Comparison of ENCODE assay signal across 1 cellular context in the genomic region with DNA sequence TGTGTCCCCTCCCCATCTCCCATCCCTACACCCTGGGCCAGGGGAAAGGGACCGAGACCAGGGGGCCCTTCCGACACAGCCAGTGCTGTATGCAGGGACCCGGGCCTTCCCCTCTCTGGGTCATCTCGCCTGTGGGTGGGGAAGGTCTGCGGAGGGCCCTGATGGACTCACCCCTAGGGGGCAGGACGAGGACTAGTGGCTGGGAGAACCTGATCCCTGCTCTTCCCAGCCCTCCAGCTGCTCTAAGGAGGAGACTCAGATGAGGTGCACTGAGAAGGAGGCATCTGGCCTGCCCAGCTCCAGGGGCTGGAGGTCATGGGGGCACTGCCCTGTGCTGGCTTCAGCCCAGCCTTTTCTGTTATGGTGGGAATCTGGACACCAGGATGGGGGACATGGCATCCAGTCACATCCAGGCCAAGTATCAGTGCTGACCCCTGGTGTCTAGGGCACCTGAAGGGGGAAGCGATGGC.
TF ChIP-seq lines count a peak whose summit lies in the region.

No MANE protein-coding gene starts in this region.

TF ChIP-seq in GM23338, 12 proteins besides CTCF, POLR2A, EP300 and RAD21 (continued from another document):
- TF ChIP-seq, protein P1, sequence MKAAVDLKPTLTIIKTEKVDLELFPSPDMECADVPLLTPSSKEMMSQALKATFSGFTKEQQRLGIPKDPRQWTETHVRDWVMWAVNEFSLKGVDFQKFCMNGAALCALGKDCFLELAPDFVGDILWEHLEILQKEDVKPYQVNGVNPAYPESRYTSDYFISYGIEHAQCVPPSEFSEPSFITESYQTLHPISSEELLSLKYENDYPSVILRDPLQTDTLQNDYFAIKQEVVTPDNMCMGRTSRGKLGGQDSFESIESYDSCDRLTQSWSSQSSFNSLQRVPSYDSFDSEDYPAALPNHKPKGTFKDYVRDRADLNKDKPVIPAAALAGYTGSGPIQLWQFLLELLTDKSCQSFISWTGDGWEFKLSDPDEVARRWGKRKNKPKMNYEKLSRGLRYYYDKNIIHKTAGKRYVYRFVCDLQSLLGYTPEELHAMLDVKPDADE (IDR thresholded peaks at IDR 0.05) = no peak
- TF ChIP-seq, protein P2, sequence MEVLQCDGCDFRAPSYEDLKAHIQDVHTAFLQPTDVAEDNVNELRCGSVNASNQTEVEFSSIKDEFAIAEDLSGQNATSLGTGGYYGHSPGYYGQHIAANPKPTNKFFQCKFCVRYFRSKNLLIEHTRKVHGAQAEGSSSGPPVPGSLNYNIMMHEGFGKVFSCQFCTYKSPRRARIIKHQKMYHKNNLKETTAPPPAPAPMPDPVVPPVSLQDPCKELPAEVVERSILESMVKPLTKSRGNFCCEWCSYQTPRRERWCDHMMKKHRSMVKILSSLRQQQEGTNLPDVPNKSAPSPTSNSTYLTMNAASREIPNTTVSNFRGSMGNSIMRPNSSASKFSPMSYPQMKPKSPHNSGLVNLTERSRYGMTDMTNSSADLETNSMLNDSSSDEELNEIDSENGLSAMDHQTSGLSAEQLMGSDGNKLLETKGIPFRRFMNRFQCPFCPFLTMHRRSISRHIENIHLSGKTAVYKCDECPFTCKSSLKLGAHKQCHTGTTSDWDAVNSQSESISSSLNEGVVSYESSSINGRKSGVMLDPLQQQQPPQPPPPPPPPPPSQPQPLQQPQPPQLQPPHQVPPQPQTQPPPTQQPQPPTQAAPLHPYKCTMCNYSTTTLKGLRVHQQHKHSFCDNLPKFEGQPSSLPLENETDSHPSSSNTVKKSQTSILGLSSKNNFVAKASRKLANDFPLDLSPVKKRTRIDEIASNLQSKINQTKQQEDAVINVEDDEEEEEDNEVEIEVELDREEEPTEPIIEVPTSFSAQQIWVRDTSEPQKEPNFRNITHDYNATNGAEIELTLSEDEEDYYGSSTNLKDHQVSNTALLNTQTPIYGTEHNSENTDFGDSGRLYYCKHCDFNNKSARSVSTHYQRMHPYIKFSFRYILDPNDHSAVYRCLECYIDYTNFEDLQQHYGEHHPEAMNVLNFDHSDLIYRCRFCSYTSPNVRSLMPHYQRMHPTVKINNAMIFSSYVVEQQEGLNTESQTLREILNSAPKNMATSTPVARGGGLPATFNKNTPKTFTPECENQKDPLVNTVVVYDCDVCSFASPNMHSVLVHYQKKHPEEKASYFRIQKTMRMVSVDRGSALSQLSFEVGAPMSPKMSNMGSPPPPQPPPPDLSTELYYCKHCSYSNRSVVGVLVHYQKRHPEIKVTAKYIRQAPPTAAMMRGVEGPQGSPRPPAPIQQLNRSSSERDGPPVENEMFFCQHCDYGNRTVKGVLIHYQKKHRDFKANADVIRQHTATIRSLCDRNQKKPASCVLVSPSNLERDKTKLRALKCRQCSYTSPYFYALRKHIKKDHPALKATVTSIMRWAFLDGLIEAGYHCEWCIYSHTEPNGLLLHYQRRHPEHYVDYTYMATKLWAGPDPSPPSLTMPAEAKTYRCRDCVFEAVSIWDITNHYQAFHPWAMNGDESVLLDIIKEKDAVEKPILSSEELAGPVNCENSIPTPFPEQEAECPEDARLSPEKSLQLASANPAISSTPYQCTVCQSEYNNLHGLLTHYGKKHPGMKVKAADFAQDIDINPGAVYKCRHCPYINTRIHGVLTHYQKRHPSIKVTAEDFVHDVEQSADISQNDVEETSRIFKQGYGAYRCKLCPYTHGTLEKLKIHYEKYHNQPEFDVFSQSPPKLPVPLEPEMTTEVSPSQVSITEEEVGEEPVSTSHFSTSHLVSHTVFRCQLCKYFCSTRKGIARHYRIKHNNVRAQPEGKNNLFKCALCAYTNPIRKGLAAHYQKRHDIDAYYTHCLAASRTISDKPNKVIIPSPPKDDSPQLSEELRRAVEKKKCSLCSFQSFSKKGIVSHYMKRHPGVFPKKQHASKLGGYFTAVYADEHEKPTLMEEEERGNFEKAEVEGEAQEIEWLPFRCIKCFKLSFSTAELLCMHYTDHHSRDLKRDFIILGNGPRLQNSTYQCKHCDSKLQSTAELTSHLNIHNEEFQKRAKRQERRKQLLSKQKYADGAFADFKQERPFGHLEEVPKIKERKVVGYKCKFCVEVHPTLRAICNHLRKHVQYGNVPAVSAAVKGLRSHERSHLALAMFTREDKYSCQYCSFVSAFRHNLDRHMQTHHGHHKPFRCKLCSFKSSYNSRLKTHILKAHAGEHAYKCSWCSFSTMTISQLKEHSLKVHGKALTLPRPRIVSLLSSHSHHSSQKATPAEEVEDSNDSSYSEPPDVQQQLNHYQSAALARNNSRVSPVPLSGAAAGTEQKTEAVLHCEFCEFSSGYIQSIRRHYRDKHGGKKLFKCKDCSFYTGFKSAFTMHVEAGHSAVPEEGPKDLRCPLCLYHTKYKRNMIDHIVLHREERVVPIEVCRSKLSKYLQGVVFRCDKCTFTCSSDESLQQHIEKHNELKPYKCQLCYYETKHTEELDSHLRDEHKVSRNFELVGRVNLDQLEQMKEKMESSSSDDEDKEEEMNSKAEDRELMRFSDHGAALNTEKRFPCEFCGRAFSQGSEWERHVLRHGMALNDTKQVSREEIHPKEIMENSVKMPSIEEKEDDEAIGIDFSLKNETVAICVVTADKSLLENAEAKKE (CRISPR knock-in tag; IDR thresholded peaks at IDR 0.05) = no peak
- no peak for TF ChIP-seq CREB1 (CRISPR knock-in tag; IDR thresholded peaks at IDR 0.05; ENCODE audit: low read depth)
- no peak for TF ChIP-seq NANOG (IDR thresholded peaks at IDR 0.05; ENCODE audit: borderline replicate concordance)
- no peak for TF ChIP-seq STAT1 (IDR thresholded peaks at IDR 0.05; ENCODE audit: unreplicated experiment)
- no peak for TF ChIP-seq EZH2phosphoT487 (IDR thresholded peaks at IDR 0.05; ENCODE audit: unreplicated experiment)
- no peak; the same call in 1 of the 2 replicates for TF ChIP-seq POLR2AphosphoS5 (IDR thresholded peaks at IDR 0.05; ENCODE audit: low read depth)
- no peak for TF ChIP-seq ZNF331 (CRISPR knock-in tag; IDR thresholded peaks at IDR 0.05; ENCODE audit: low read depth)
- TF ChIP-seq EZH2 (IDR thresholded peaks at IDR 0.05; ENCODE audit: low read depth, unreplicated experiment) = no peak
TF ChIP-seq in GM23338: peak in this region for 0.
